1 cellular context compared by ENCODE assay signal in the genomic region with DNA sequence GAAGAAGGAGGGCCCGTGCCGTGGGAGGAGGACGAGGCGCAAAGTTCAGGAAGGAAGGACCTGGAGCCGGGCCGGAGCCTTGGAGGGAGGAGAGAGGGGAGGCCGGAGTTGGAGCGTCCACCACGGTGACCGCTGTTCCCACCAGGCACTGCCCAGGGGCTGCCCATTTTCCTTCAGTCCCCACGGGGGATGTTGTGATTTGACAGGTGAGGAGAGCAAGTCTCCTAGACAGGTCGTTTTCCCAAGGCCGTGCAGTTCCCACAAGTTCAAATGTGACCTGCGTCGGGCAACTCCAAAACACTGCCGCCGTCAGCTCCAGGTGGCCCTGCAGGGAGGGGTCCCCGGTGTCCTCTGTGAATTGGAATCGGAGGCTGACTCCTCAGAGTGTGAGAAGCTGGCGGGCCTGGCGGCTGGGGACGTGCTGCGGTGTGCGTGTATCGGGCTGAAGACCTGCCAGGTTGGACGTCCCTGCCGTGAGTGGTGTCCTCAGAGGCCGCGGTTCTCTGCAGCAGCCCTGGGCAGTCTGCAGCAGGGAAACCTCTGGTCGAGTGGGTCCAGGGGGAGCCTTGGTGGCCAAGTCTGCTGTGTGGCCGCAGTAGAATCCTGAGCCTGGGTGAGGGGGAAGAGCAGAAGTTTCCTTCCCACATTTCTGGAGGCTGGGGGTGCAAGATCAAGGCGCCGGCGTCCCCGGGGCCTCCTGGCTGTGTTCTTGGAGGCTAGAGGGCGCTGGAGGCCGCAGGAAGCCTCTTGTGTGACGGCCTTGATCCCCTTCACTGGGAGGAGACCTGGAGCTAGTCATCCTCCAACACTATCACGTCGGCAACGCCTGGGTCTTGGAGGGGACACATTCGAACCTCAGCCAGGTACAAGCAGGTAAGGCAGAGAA.
TF ChIP-seq lines count a peak whose summit lies in the region.

No MANE protein-coding gene starts in this region.

TF ChIP-seq in HepG2, 621 proteins besides CTCF, POLR2A, EP300 and RAD21 (continued from another document and continues in another):
- TF ChIP-seq CAMTA2 (CRISPR knock-in tag; IDR thresholded peaks at IDR 0.05; ENCODE audit: borderline replicate concordance) (no peak), ZNF878 (CRISPR knock-in tag; IDR thresholded peaks at IDR 0.05) (no peak), NRL (CRISPR knock-in tag; IDR thresholded peaks at IDR 0.05; ENCODE audit: borderline replicate concordance) (0 out of 2 replicates have a peak, but pooled peaks have one; percentile 44), NFIC (IDR thresholded peaks at IDR 0.05; ENCODE audit: low read length) (no peak), ZNF879 (CRISPR knock-in tag; IDR thresholded peaks at IDR 0.05) (no peak), RCOR2 (CRISPR knock-in tag; IDR thresholded peaks at IDR 0.05) (no peak), HDAC6 (IDR thresholded peaks at IDR 0.05; ENCODE audit: low read depth, low read length) (no peak), TARDBP (CRISPR knock-in tag; IDR thresholded peaks at IDR 0.05) (no peak), ZFY (CRISPR knock-in tag; IDR thresholded peaks at IDR 0.05) (no peak; the same call in 1 of the 2 replicates), RARG (CRISPR knock-in tag; IDR thresholded peaks at IDR 0.05; ENCODE audit: low read depth) (no peak), ZNF263 (CRISPR knock-in tag; IDR thresholded peaks at IDR 0.05) (peak; percentile 91), BORCS8-MEF2B (CRISPR knock-in tag; IDR thresholded peaks at IDR 0.05) (no peak), SNAI1 (CRISPR knock-in tag; IDR thresholded peaks at IDR 0.05; ENCODE audit: borderline replicate concordance) (no peak), XBP1 (CRISPR knock-in tag; IDR thresholded peaks at IDR 0.05) (no peak), HOXD1 (CRISPR knock-in tag; IDR thresholded peaks at IDR 0.05) (no peak), MATR3 (CRISPR knock-in tag; IDR thresholded peaks at IDR 0.05) (no peak), NFKB2 (CRISPR knock-in tag; IDR thresholded peaks at IDR 0.05; ENCODE audit: borderline replicate concordance) (peak; percentile 18; the same call in 1 of the 2 replicates), GPN1 (CRISPR knock-in tag; IDR thresholded peaks at IDR 0.05; ENCODE audit: borderline replicate concordance) (no peak), NR1H2 (CRISPR knock-in tag; IDR thresholded peaks at IDR 0.05; ENCODE audit: borderline replicate concordance, low read depth) (no peak), MIER3 (CRISPR knock-in tag; IDR thresholded peaks at IDR 0.05; ENCODE audit: borderline replicate concordance) (no peak), RAD51 (IDR thresholded peaks at IDR 0.05; ENCODE audit: borderline replicate concordance) (no peak), ATM (IDR thresholded peaks at IDR 0.05; ENCODE audit: borderline replicate concordance) (no peak), HMGA1 (CRISPR knock-in tag; conservative IDR thresholded peaks at IDR 0.05) (no peak), ESRRA (CRISPR knock-in tag; IDR thresholded peaks at IDR 0.05; ENCODE audit: low read depth) (no peak), MTF1 (CRISPR knock-in tag; IDR thresholded peaks at IDR 0.05) (no peak), TOE1 (CRISPR knock-in tag; IDR thresholded peaks at IDR 0.05) (no peak), POLR2AphosphoS5 (IDR thresholded peaks at IDR 0.05; ENCODE audit: low read depth, low read length) (no peak)
- TF ChIP-seq, protein P1, sequence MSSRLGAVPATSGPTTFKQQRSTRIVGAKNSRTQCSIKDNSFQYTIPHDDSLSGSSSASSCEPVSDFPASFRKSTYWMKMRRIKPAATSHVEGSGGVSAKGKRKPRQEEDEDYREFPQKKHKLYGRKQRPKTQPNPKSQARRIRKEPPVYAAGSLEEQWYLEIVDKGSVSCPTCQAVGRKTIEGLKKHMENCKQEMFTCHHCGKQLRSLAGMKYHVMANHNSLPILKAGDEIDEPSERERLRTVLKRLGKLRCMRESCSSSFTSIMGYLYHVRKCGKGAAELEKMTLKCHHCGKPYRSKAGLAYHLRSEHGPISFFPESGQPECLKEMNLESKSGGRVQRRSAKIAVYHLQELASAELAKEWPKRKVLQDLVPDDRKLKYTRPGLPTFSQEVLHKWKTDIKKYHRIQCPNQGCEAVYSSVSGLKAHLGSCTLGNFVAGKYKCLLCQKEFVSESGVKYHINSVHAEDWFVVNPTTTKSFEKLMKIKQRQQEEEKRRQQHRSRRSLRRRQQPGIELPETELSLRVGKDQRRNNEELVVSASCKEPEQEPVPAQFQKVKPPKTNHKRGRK (CRISPR knock-in tag; IDR thresholded peaks at IDR 0.05): no peak
- TF ChIP-seq, protein P2, sequence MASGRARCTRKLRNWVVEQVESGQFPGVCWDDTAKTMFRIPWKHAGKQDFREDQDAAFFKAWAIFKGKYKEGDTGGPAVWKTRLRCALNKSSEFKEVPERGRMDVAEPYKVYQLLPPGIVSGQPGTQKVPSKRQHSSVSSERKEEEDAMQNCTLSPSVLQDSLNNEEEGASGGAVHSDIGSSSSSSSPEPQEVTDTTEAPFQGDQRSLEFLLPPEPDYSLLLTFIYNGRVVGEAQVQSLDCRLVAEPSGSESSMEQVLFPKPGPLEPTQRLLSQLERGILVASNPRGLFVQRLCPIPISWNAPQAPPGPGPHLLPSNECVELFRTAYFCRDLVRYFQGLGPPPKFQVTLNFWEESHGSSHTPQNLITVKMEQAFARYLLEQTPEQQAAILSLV (CRISPR knock-in tag; IDR thresholded peaks at IDR 0.05; ENCODE audit: borderline replicate concordance): 0 out of 2 replicates have a peak, but pooled peaks have one; percentile 11
- TF ChIP-seq, protein P3, sequence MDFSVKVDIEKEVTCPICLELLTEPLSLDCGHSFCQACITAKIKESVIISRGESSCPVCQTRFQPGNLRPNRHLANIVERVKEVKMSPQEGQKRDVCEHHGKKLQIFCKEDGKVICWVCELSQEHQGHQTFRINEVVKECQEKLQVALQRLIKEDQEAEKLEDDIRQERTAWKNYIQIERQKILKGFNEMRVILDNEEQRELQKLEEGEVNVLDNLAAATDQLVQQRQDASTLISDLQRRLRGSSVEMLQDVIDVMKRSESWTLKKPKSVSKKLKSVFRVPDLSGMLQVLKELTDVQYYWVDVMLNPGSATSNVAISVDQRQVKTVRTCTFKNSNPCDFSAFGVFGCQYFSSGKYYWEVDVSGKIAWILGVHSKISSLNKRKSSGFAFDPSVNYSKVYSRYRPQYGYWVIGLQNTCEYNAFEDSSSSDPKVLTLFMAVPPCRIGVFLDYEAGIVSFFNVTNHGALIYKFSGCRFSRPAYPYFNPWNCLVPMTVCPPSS (IDR thresholded peaks at IDR 0.05): no peak
- TF ChIP-seq, protein P4, sequence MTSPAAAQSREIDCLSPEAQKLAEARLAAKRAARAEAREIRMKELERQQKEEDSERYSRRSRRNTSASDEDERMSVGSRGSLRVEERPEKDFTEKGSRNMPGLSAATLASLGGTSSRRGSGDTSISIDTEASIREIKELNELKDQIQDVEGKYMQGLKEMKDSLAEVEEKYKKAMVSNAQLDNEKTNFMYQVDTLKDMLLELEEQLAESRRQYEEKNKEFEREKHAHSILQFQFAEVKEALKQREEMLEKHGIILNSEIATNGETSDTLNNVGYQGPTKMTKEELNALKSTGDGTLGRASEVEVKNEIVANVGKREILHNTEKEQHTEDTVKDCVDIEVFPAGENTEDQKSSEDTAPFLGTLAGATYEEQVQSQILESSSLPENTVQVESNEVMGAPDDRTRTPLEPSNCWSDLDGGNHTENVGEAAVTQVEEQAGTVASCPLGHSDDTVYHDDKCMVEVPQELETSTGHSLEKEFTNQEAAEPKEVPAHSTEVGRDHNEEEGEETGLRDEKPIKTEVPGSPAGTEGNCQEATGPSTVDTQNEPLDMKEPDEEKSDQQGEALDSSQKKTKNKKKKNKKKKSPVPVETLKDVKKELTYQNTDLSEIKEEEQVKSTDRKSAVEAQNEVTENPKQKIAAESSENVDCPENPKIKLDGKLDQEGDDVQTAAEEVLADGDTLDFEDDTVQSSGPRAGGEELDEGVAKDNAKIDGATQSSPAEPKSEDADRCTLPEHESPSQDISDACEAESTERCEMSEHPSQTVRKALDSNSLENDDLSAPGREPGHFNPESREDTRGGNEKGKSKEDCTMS (CRISPR knock-in tag; conservative IDR thresholded peaks at IDR 0.05): no peak
- TF ChIP-seq, protein P5, sequence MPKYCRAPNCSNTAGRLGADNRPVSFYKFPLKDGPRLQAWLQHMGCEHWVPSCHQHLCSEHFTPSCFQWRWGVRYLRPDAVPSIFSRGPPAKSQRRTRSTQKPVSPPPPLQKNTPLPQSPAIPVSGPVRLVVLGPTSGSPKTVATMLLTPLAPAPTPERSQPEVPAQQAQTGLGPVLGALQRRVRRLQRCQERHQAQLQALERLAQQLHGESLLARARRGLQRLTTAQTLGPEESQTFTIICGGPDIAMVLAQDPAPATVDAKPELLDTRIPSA (CRISPR knock-in tag; IDR thresholded peaks at IDR 0.05; ENCODE audit: borderline replicate concordance): no peak
- TF ChIP-seq, protein P6, sequence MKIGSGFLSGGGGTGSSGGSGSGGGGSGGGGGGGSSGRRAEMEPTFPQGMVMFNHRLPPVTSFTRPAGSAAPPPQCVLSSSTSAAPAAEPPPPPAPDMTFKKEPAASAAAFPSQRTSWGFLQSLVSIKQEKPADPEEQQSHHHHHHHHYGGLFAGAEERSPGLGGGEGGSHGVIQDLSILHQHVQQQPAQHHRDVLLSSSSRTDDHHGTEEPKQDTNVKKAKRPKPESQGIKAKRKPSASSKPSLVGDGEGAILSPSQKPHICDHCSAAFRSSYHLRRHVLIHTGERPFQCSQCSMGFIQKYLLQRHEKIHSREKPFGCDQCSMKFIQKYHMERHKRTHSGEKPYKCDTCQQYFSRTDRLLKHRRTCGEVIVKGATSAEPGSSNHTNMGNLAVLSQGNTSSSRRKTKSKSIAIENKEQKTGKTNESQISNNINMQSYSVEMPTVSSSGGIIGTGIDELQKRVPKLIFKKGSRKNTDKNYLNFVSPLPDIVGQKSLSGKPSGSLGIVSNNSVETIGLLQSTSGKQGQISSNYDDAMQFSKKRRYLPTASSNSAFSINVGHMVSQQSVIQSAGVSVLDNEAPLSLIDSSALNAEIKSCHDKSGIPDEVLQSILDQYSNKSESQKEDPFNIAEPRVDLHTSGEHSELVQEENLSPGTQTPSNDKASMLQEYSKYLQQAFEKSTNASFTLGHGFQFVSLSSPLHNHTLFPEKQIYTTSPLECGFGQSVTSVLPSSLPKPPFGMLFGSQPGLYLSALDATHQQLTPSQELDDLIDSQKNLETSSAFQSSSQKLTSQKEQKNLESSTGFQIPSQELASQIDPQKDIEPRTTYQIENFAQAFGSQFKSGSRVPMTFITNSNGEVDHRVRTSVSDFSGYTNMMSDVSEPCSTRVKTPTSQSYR (CRISPR knock-in tag; IDR thresholded peaks at IDR 0.05; ENCODE audit: borderline replicate concordance): no peak
- TF ChIP-seq, protein P7, sequence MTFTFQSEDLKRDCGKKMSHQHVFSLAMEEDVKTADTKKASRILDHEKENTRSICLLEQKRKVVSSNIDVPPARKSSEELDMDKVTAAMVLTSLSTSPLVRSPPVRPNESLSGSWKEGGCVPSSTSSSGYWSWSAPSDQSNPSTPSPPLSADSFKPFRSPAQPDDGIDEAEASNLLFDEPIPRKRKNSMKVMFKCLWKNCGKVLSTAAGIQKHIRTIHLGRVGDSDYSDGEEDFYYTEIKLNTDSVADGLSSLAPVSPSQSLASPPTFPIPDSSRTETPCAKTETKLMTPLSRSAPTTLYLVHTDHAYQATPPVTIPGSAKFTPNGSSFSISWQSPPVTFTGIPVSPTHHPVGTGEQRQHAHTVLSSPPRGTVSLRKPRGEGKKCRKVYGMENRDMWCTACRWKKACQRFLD (CRISPR knock-in tag; IDR thresholded peaks at IDR 0.05; ENCODE audit: borderline replicate concordance): no peak
- TF ChIP-seq, protein P8, sequence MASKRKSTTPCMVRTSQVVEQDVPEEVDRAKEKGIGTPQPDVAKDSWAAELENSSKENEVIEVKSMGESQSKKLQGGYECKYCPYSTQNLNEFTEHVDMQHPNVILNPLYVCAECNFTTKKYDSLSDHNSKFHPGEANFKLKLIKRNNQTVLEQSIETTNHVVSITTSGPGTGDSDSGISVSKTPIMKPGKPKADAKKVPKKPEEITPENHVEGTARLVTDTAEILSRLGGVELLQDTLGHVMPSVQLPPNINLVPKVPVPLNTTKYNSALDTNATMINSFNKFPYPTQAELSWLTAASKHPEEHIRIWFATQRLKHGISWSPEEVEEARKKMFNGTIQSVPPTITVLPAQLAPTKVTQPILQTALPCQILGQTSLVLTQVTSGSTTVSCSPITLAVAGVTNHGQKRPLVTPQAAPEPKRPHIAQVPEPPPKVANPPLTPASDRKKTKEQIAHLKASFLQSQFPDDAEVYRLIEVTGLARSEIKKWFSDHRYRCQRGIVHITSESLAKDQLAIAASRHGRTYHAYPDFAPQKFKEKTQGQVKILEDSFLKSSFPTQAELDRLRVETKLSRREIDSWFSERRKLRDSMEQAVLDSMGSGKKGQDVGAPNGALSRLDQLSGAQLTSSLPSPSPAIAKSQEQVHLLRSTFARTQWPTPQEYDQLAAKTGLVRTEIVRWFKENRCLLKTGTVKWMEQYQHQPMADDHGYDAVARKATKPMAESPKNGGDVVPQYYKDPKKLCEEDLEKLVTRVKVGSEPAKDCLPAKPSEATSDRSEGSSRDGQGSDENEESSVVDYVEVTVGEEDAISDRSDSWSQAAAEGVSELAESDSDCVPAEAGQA (IDR thresholded peaks at IDR 0.05; ENCODE audit: low read depth): no peak
- TF ChIP-seq, protein P8 (CRISPR knock-in tag; IDR thresholded peaks at IDR 0.05; ENCODE audit: borderline replicate concordance): no peak
- TF ChIP-seq, protein P9, sequence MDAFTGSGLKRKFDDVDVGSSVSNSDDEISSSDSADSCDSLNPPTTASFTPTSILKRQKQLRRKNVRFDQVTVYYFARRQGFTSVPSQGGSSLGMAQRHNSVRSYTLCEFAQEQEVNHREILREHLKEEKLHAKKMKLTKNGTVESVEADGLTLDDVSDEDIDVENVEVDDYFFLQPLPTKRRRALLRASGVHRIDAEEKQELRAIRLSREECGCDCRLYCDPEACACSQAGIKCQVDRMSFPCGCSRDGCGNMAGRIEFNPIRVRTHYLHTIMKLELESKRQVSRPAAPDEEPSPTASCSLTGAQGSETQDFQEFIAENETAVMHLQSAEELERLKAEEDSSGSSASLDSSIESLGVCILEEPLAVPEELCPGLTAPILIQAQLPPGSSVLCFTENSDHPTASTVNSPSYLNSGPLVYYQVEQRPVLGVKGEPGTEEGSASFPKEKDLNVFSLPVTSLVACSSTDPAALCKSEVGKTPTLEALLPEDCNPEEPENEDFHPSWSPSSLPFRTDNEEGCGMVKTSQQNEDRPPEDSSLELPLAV (CRISPR knock-in tag; conservative IDR thresholded peaks at IDR 0.05; ENCODE audit: low read depth): no peak
